In the genomic region with DNA sequence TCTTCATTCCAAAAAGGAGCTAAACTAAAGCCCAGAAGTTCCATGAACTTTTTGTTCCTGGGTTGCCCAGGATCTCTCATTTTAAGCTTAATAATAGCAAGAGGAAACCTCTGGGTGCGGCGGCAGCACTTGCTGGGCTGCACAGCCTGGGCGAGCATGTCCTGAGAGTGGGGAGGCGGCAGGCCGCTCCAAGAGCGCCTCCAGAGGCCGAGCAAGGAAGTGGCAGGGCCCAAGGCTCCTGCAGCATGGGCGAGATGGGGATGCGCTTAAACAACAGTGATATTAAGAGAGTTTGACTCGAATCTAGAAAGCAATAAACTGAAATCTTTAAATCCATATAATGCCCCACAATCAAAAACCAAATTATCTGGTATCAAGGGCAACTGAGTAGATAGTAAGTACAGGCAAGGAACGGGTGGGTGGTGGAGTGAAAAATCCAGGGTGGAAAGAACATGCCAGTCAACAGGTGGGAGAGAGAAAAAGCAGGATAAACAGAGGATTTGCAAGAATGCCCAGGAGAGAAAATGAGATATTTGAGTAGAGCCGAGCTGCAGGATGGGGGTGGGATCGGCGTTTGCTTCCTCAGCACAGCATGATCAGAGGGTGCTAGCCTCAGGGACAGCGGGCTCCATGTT, we compare ENCODE assay signal across 9 cellular contexts. TPM values are rescaled to one million over a fixed set of nuclear protein-coding genes. Genes with fewer than 3 reads are reported as not detected.
DNase-seq lines count a peak whose midpoint lies in the region; ATAC-seq and TF ChIP-seq lines count a peak whose summit lies in the region.
"Had no signal": no experiment of that assay in that cellular context is flagged by ENCODE, and none has a peak within 500 bp of the region (broad histone marks: within the 10 kb centered on the region; RNA-seq: fewer than 3 reads in every experiment).

No MANE protein-coding gene starts in this region.

- DNase-seq in GM10266 (ENCODE audit: extremely low spot score), result peak; percentile 56
- DNase-seq in HuH-7.5 (ENCODE audit: low spot score), result peak; percentile 60
- no peak for DNase-seq in activated B cell treated with CpG ODN at 0.5 μM for 24 hours
- DNase-seq in left cardiac atrium, result peak; percentile 25
- peak; percentile 21 to 50 for DNase-seq in stimulated activated effector memory CD8-positive, alpha-beta T cell treated with anti-CD3 and anti-CD28 coated beads, Interleukin-12 subunit alpha, Interleukin-12 subunit beta, amount 100 ng/mL, for 72 hours (ENCODE audit: low spot score in 2 of 2)
- DNase-seq in prostate gland (ENCODE audit: low spot score), result no peak
- DNase-seq in OCI-M2 (lab: John Stamatoyannopoulos, UW; ENCODE audit: unreplicated experiment), result no peak

- no peaks in the 10 kb centered on the region for H3K4me1 ChIP-seq in prostate gland (replicated peaks)

- no peaks in the 10 kb centered on the region for H3K9me3 ChIP-seq in prostate gland

- H3K27ac Mint-ChIP-seq in activated B cell treated with CpG ODN at 0.5 μM for 24 hours, result no peak overlapping the region
- no peak overlapping the region for H3K27ac Mint-ChIP-seq in stimulated activated effector memory CD8-positive, alpha-beta T cell treated with anti-CD3 and anti-CD28 coated beads, Interleukin-12 subunit alpha, Interleukin-12 subunit beta, amount 100 ng/mL, for 72 hours

- TF ChIP-seq CTCF in GM10266 (IDR thresholded peaks at IDR 0.05; ENCODE audit: control insufficient read depth, insufficient read depth, low read depth, missing control alignments), result peak; percentile 73
- TF ChIP-seq CTCF in activated B cell treated with CpG ODN at 0.5 μM for 24 hours (IDR thresholded peaks at IDR 0.05), result no peak
- peak in 1 of 4 experiments; percentile 35 for TF ChIP-seq CTCF in prostate gland (IDR thresholded peaks at IDR 0.05)

- H3K27ac ChIP-seq in prostate gland, result no peak overlapping the region

- H3K4me3 Mint-ChIP-seq in activated B cell treated with CpG ODN at 0.5 μM for 24 hours, result no peak overlapping the region
- H3K4me3 Mint-ChIP-seq in stimulated activated effector memory CD8-positive, alpha-beta T cell treated with anti-CD3 and anti-CD28 coated beads, Interleukin-12 subunit alpha, Interleukin-12 subunit beta, amount 100 ng/mL, for 72 hours, result no peak overlapping the region

- no peaks in the 10 kb centered on the region for H3K36me3 ChIP-seq in prostate gland

- intact Hi-C loops in activated B cell treated with CpG ODN at 0.5 μM for 24 hours (cut with micrococcal nuclease) (loop anchor here (1.0 to 5.0 kb wide), 3 partner anchors 276 to 605 kb away; no protein-coding TSS in a partner anchor), left cardiac atrium (cut with DNase I) (no loop called here), prostate gland (cut with DNase I) (no loop called here)

- no peaks in the 10 kb centered on the region for H3K4me1 Mint-ChIP-seq in activated B cell treated with CpG ODN at 0.5 μM for 24 hours
- peaks cover 6% of the 10 kb centered on the region for H3K4me1 Mint-ChIP-seq in stimulated activated effector memory CD8-positive, alpha-beta T cell treated with anti-CD3 and anti-CD28 coated beads, Interleukin-12 subunit alpha, Interleukin-12 subunit beta, amount 100 ng/mL, for 72 hours

- no peak for TF ChIP-seq POLR2A in prostate gland (IDR thresholded peaks at IDR 0.05)

- CTCF ChIA-PET in activated B cell treated with CpG ODN at 0.5 μM for 24 hours (lab: Charles Lee), result interaction anchor here (1.0 to 1.5 kb wide), 4 partner anchors 13 to 606 kb away, joined by 3 read pairs; no protein-coding TSS in a partner anchor

- no peaks in the 10 kb centered on the region for H3K27me3 ChIP-seq in prostate gland (replicated peaks; ENCODE audit: insufficient read depth)

- WGBS in prostate gland, result 28% methylated on average over 15 of the region's 15 CpGs

- ATAC-seq in GM21528 (IDR thresholded peaks at IDR 0.05; ENCODE audit: low FRiP score, unreplicated experiment), result peak; percentile 73
- peak; percentile 52 for ATAC-seq in activated B cell treated with CpG ODN at 0.5 μM for 24 hours (ENCODE audit: low read depth)
- peak in 1 of 2 donors; percentile 48 for ATAC-seq in left cardiac atrium
- peak; percentile 71 for ATAC-seq in stimulated activated effector memory CD8-positive, alpha-beta T cell treated with anti-CD3 and anti-CD28 coated beads, Interleukin-12 subunit alpha, Interleukin-12 subunit beta, amount 100 ng/mL, for 72 hours

- H3K4me3 ChIP-seq in prostate gland, result no peak overlapping the region

- H3K9me3 Mint-ChIP-seq in activated B cell treated with CpG ODN at 0.5 μM for 24 hours, result no peaks in the 10 kb centered on the region
- no peaks in the 10 kb centered on the region for H3K9me3 Mint-ChIP-seq in stimulated activated effector memory CD8-positive, alpha-beta T cell treated with anti-CD3 and anti-CD28 coated beads, Interleukin-12 subunit alpha, Interleukin-12 subunit beta, amount 100 ng/mL, for 72 hours

- H3K36me3 Mint-ChIP-seq in activated B cell treated with CpG ODN at 0.5 μM for 24 hours (ENCODE audit: low read depth), result no peaks in the 10 kb centered on the region
- H3K36me3 Mint-ChIP-seq in stimulated activated effector memory CD8-positive, alpha-beta T cell treated with anti-CD3 and anti-CD28 coated beads, Interleukin-12 subunit alpha, Interleukin-12 subunit beta, amount 100 ng/mL, for 72 hours, result no peaks in the 10 kb centered on the region

- peaks cover 4% of the 10 kb centered on the region for H3K27me3 Mint-ChIP-seq in activated B cell treated with CpG ODN at 0.5 μM for 24 hours

- POLR2A ChIA-PET in activated B cell treated with CpG ODN at 0.5 μM for 24 hours (lab: Charles Lee), result no interaction called here

RNA-seq across cellular contexts. Expression of a gene that starts 14.1 kb away (rescaled TPM):
- total RNA-seq in activated B cell treated with CpG ODN at 0.5 μM for 24 hours, result 0.09 and 0.15 TPM in 2 replicates
- 1 to 10 TPM in 1 of 2 donors, not detected in 1; 1.0 TPM for total RNA-seq in left cardiac atrium
- total RNA-seq in prostate gland, result not detected
- total RNA-seq: activated CD8-positive, alpha-beta memory T cell treated with anti-CD3 and anti-CD28 coated beads for 36 hours had no signal

Comparison
In these comparisons a context has a peak if more than half of its experiments do, and no peak if none do; other contexts are left out.
1. DNase-seq: peak in GM10266 (single experiment), HuH-7.5 (single experiment), left cardiac atrium (single experiment) and stimulated activated effector memory CD8-positive, alpha-beta T cell treated with anti-CD3 and anti-CD28 coated beads, Interleukin-12 subunit alpha, Interleukin-12 subunit beta, amount 100 ng/mL, for 72 hours (2 of 2); none in activated B cell treated with CpG ODN at 0.5 μM for 24 hours (single experiment), prostate gland (single experiment) and OCI-M2 (single experiment).